In the genomic region with DNA sequence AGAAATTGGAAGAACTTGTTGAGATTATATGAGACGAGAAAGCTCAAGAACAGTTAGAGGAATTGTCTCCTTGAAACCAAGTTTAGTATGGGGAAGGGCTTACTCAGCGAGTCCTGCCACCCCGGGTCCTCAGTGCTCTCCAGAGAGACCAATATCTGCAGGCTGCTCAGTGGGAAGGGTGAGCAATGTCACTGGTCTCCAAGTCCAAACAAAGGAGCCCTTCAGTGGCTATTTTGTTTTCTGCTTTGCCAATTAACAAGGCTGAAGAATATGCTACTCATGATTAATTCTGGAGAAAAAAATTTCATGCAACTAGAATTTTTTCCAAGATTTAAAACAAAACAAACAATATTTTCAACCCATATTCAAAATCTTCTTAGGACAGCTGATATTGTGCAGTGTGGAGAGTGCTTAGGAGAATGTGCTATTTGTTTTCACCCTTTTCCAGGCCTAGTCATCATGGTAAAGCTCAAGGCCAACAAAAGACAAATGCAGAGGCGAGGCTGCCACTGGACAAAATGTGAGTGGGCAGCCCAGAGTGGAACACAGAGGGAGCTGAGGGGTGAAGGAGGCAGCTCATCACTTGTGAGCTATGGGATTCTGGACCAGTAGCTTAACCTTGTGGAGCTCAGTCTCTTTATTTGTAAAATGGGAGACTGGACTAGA, we compare ENCODE assay signal across 18 cellular contexts.
DNase-seq lines count a peak whose midpoint lies in the region; ATAC-seq and TF ChIP-seq lines count a peak whose summit lies in the region.
"Had no signal": no experiment of that assay in that cellular context is flagged by ENCODE, and none has a peak within 500 bp of the region (broad histone marks: within the 10 kb centered on the region; RNA-seq: fewer than 3 reads in every experiment).

No MANE protein-coding gene starts in this region.

- peak; percentile 33; the same call in 1 of the 2 replicates for ATAC-seq in PC-3

- intact Hi-C loops in PC-3 (cut with micrococcal nuclease) = no loop called here
- intact Hi-C loops in uterus (cut with DNase I; ENCODE audit: low total_unique reads) = no loop called here

- H2AFZ ChIP-seq in PC-3 (ENCODE audit: low read length) = no peak overlapping the region

- no peaks in the 10 kb centered on the region for H4K20me1 ChIP-seq in PC-3 (ENCODE audit: low read length)

- no peak overlapping the region for H3K4me2 ChIP-seq in PC-3 (ENCODE audit: low read length)

- no peaks in the 10 kb centered on the region for H3K79me2 ChIP-seq in PC-3 (ENCODE audit: low read length)

- peak; percentile 76 for DNase-seq in COLO829 (ENCODE audit: low spot score)
- no peak for DNase-seq in PC-3
- peak; percentile 65 for DNase-seq in globus pallidus (ENCODE audit: low spot score)
- no peak for DNase-seq in neural crest cell (ENCODE audit: low read depth, low spot score)
- DNase-seq in HT-29 (ENCODE audit: low spot score) = no peak
- no peak for DNase-seq in NCI-H82 treated with DMSO at 0.1 percent for 48 hours (lab: John Stamatoyannopoulos, UW; ENCODE audit: unreplicated experiment)
- no peak for DNase-seq in NCI-H510A (lab: John Stamatoyannopoulos, UW)
- DNase-seq in uterus = no peak
- DNase-seq: activated CD4-positive, alpha-beta memory T cell treated with anti-CD3 and anti-CD28 coated beads for 36 hours; activated gamma-delta T cell; Calu3; dermis blood vessel endothelial cell; NCI-H1417; NCI-H524 treated with DMSO at 0.1 percent for 48 hours had no signal

- no peaks in the 10 kb centered on the region for H3K9me2 ChIP-seq in PC-3 (replicated peaks; ENCODE audit: low read length)

- no peaks in the 10 kb centered on the region for H3K27me3 Mint-ChIP-seq in neural crest cell (ENCODE audit: low read depth)

- BruUV-seq in PC-3 (replicated peaks; lab: Mats Ljungman, UMichigan) = no TSS peak

- H3K4me3 Mint-ChIP-seq in neural crest cell = no peak overlapping the region
- H3K4me3 Mint-ChIP-seq: activated CD4-positive, alpha-beta memory T cell treated with anti-CD3 and anti-CD28 coated beads for 36 hours; natural killer cell treated with Interleukin-12 subunit alpha and Interleukin-12 subunit beta and Interleukin-15 and Interleukin-18, amount 100 ng/mL, for 72 hours; T-helper 2 cell treated with Interferon-gamma antibody and Interleukin-4, amounts not matched to agents 5 μg/mL and 100 μg/mL, for 36 hours had no signal

- H3K4me1 ChIP-seq in PC-3 (ENCODE audit: insufficient read depth, low read length) = peaks cover 4% of the 10 kb centered on the region; the same call in 1 of the 2 replicates
- no peaks in the 10 kb centered on the region for H3K4me1 ChIP-seq in uterus

- CTCF ChIA-PET in PC-3 (lab: Charles Lee) = no interaction called here

- H3F3A ChIP-seq in PC-3 (ENCODE audit: low read length, unreplicated experiment) = no peaks in the 10 kb centered on the region

- H3K4me3 ChIP-seq in PC-3 (ENCODE audit: low read length) (no peak overlapping the region), uterus (no peak overlapping the region)
- H3K4me3 ChIP-seq: cardiac muscle cell, suprapubic skin had no signal

- H3K36me3 ChIP-seq in PC-3 (ENCODE audit: low read depth, low read length) (no peaks in the 10 kb centered on the region), uterus (no peaks in the 10 kb centered on the region)
- H3K36me3 ChIP-seq: cardiac muscle cell, suprapubic skin had no signal

- H3K36me3 Mint-ChIP-seq in neural crest cell (ENCODE audit: low read depth) = peaks cover 2% of the 10 kb centered on the region
- H3K36me3 Mint-ChIP-seq: activated CD4-positive, alpha-beta memory T cell treated with anti-CD3 and anti-CD28 coated beads for 36 hours; natural killer cell treated with Interleukin-12 subunit alpha and Interleukin-12 subunit beta and Interleukin-15 and Interleukin-18, amount 100 ng/mL, for 72 hours had no signal

- H3K27ac ChIP-seq in PC-3 (ENCODE audit: low read length) (no peak overlapping the region), uterus (no peak overlapping the region)
- H3K27ac ChIP-seq: cardiac muscle cell, suprapubic skin had no signal

- TF ChIP-seq CTCF in PC-3 (conservative IDR thresholded peaks at IDR 0.05; ENCODE audit: low read depth, low read length) = no peak
- TF ChIP-seq CTCF in neural crest cell (conservative IDR thresholded peaks at IDR 0.05) = no peak
- TF ChIP-seq CTCF in uterus (IDR thresholded peaks at IDR 0.05) = no peak

- H3K4me1 Mint-ChIP-seq in neural crest cell = peaks cover 49% of the 10 kb centered on the region

- POLR2A ChIA-PET in PC-3 (lab: Charles Lee; ENCODE audit: unreplicated experiment) = no interaction called here

- peaks cover 2% of the 10 kb centered on the region for H3K9me3 Mint-ChIP-seq in neural crest cell
- H3K9me3 Mint-ChIP-seq: activated CD4-positive, alpha-beta memory T cell treated with anti-CD3 and anti-CD28 coated beads for 36 hours; natural killer cell treated with Interleukin-12 subunit alpha and Interleukin-12 subunit beta and Interleukin-15 and Interleukin-18, amount 100 ng/mL, for 72 hours; T-helper 2 cell treated with Interferon-gamma antibody and Interleukin-4, amounts not matched to agents 5 μg/mL and 100 μg/mL, for 36 hours had no signal

- no peaks in the 10 kb centered on the region for H3K9me3 ChIP-seq in PC-3 (ENCODE audit: low read length)
- no peaks in the 10 kb centered on the region for H3K9me3 ChIP-seq in uterus
- H3K9me3 ChIP-seq: suprapubic skin had no signal

- no peak for TF ChIP-seq POLR2A in uterus (IDR thresholded peaks at IDR 0.05)

- H3K27ac Mint-ChIP-seq in neural crest cell (ENCODE audit: unreplicated experiment) = peak overlapping the region; percentile 63
- H3K27ac Mint-ChIP-seq: activated CD4-positive, alpha-beta memory T cell treated with anti-CD3 and anti-CD28 coated beads for 36 hours; natural killer cell treated with Interleukin-12 subunit alpha and Interleukin-12 subunit beta and Interleukin-15 and Interleukin-18, amount 100 ng/mL, for 72 hours; T-helper 2 cell treated with Interferon-gamma antibody and Interleukin-4, amounts not matched to agents 5 μg/mL and 100 μg/mL, for 36 hours had no signal

- H3K9ac ChIP-seq in PC-3 (ENCODE audit: low read length) = no peak overlapping the region

- H3K27me3 ChIP-seq in PC-3 (ENCODE audit: low read length) (no peaks in the 10 kb centered on the region), uterus (no peaks in the 10 kb centered on the region)
- H3K27me3 ChIP-seq: cardiac muscle cell, suprapubic skin had no signal

Comparison
In these comparisons a context has a peak if more than half of its experiments do, and no peak if none do; other contexts are left out.
1. DNase-seq: peak in COLO829 (single experiment) and globus pallidus (single experiment); none in PC-3 (single experiment), neural crest cell (single experiment), HT-29 (single experiment), NCI-H82 treated with DMSO at 0.1 percent for 48 hours (single experiment), NCI-H510A (single experiment) and uterus (0 of 2).